Comparison of ENCODE assay signal across 1 cellular context in genomic region chr5:176441921-176442323, GRCh38.
TF ChIP-seq lines count a peak whose summit lies in the region.

No MANE protein-coding gene starts in this region.

TF ChIP-seq in SK-N-SH, 30 proteins besides CTCF, POLR2A, EP300 and RAD21 (continued from another document):
- no peak for TF ChIP-seq USF1 (IDR thresholded peaks at IDR 0.05; ENCODE audit: borderline replicate concordance, low read depth)
- no peak for TF ChIP-seq GATA2 (CRISPR knock-in tag; IDR thresholded peaks at IDR 0.05)
- no peak for TF ChIP-seq PBX3 (IDR thresholded peaks at IDR 0.05)
- TF ChIP-seq YY1 (IDR thresholded peaks at IDR 0.05; ENCODE audit: low read depth) = no peak
- no peak for TF ChIP-seq EZH2phosphoT487 (IDR thresholded peaks at IDR 0.05; ENCODE audit: borderline replicate concordance, low read depth)
- no peak for TF ChIP-seq TAF1 (IDR thresholded peaks at IDR 0.05; ENCODE audit: borderline replicate concordance, low read depth, low read length)
- no peak for TF ChIP-seq NFIC (IDR thresholded peaks at IDR 0.05; ENCODE audit: borderline replicate concordance)
- TF ChIP-seq MXI1 (IDR thresholded peaks at IDR 0.05; ENCODE audit: low read depth, low read length) = no peak
- no peak for TF ChIP-seq FOXJ3 (CRISPR knock-in tag; IDR thresholded peaks at IDR 0.05)
- no peak for TF ChIP-seq REST (IDR thresholded peaks at IDR 0.05; ENCODE audit: low read depth, low read length)
- no peak for TF ChIP-seq MAX (IDR thresholded peaks at IDR 0.05; ENCODE audit: low read depth)
- no peak for TF ChIP-seq GABPA (IDR thresholded peaks at IDR 0.05; ENCODE audit: low read depth)
- no peak for TF ChIP-seq RXRA (IDR thresholded peaks at IDR 0.05; ENCODE audit: borderline replicate concordance, low read depth)
- no peak for TF ChIP-seq SIN3A (IDR thresholded peaks at IDR 0.05; ENCODE audit: borderline replicate concordance, low read depth, low read length)
- TF ChIP-seq MEF2A (IDR thresholded peaks at IDR 0.05; ENCODE audit: borderline replicate concordance, low read depth) = no peak
- no peak for TF ChIP-seq SMC3 (IDR thresholded peaks at IDR 0.05; ENCODE audit: low read depth, low read length)
